Comparison of ENCODE assay signal across 1 cellular context in genomic region chr20:62302341-62303048, GRCh38.
TF ChIP-seq lines count a peak whose summit lies in the region.

ADRM1 (plus strand) TSS chr20:62302997; CDS start chr20:62303569, 572 bp downstream.

TF ChIP-seq in K562, 482 proteins besides CTCF, POLR2A, EP300 and RAD21 (continued from another document and continues in another):
- peak in 2 of 3 experiments; percentile 73 to 78; a peak in 5 of 6 replicates for TF ChIP-seq ZBTB11 (CRISPR knock-in tag; IDR thresholded peaks at IDR 0.05)
- no peak for TF ChIP-seq CBFB (CRISPR knock-in tag; IDR thresholded peaks at IDR 0.05)
- TF ChIP-seq ZNF583 (CRISPR knock-in tag; IDR thresholded peaks at IDR 0.05): no peak
- TF ChIP-seq FOS (IDR thresholded peaks at IDR 0.05; ENCODE audit: extremely low read depth, insufficient read length): peak; percentile 88
- TF ChIP-seq ZNF431 (CRISPR knock-in tag; IDR thresholded peaks at IDR 0.05): no peak
- peak; percentile 51; the same call in 1 of the 2 replicates for TF ChIP-seq ELF2 (CRISPR knock-in tag; IDR thresholded peaks at IDR 0.05)
- no peak for TF ChIP-seq ZFP36 (IDR thresholded peaks at IDR 0.05; ENCODE audit: low read depth, low read length, partially characterized antibody)
- TF ChIP-seq, protein P1, sequence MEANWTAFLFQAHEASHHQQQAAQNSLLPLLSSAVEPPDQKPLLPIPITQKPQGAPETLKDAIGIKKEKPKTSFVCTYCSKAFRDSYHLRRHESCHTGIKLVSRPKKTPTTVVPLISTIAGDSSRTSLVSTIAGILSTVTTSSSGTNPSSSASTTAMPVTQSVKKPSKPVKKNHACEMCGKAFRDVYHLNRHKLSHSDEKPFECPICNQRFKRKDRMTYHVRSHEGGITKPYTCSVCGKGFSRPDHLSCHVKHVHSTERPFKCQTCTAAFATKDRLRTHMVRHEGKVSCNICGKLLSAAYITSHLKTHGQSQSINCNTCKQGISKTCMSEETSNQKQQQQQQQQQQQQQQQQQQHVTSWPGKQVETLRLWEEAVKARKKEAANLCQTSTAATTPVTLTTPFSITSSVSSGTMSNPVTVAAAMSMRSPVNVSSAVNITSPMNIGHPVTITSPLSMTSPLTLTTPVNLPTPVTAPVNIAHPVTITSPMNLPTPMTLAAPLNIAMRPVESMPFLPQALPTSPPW (CRISPR knock-in tag; IDR thresholded peaks at IDR 0.05): peak; percentile 78
- 0 out of 2 replicates have a peak, but pooled peaks have one; percentile 52 for TF ChIP-seq TCF7 (IDR thresholded peaks at IDR 0.05; ENCODE audit: borderline replicate concordance)
- TF ChIP-seq ARID3A (IDR thresholded peaks at IDR 0.05; ENCODE audit: borderline replicate concordance, low read depth, low read length): no peak
- 0 out of 2 replicates have a peak, but pooled peaks have one; percentile 41 for TF ChIP-seq FOSL1 (tag; conservative IDR thresholded peaks at IDR 0.05)
- TF ChIP-seq HLTF (IDR thresholded peaks at IDR 0.05): peak; percentile 14; the same call in 1 of the 2 replicates
- TF ChIP-seq TEAD1 (CRISPR knock-in tag; IDR thresholded peaks at IDR 0.05): no peak
- TF ChIP-seq, protein P2, sequence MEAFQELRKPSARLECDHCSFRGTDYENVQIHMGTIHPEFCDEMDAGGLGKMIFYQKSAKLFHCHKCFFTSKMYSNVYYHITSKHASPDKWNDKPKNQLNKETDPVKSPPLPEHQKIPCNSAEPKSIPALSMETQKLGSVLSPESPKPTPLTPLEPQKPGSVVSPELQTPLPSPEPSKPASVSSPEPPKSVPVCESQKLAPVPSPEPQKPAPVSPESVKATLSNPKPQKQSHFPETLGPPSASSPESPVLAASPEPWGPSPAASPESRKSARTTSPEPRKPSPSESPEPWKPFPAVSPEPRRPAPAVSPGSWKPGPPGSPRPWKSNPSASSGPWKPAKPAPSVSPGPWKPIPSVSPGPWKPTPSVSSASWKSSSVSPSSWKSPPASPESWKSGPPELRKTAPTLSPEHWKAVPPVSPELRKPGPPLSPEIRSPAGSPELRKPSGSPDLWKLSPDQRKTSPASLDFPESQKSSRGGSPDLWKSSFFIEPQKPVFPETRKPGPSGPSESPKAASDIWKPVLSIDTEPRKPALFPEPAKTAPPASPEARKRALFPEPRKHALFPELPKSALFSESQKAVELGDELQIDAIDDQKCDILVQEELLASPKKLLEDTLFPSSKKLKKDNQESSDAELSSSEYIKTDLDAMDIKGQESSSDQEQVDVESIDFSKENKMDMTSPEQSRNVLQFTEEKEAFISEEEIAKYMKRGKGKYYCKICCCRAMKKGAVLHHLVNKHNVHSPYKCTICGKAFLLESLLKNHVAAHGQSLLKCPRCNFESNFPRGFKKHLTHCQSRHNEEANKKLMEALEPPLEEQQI (IDR thresholded peaks at IDR 0.05): no peak
- no peak for TF ChIP-seq FOXJ3 (CRISPR knock-in tag; IDR thresholded peaks at IDR 0.05)
- TF ChIP-seq FOXJ2 (tag; IDR thresholded peaks at IDR 0.05): no peak
- no peak for TF ChIP-seq ZNF253 (CRISPR knock-in tag; conservative IDR thresholded peaks at IDR 0.05)
- TF ChIP-seq NFE2 (IDR thresholded peaks at IDR 0.05; ENCODE audit: low read depth): peak; percentile 99
- no peak for TF ChIP-seq ZFPM2 (CRISPR knock-in tag; IDR thresholded peaks at IDR 0.05)
- TF ChIP-seq GABPB1 (CRISPR knock-in tag; IDR thresholded peaks at IDR 0.05): peak; percentile 93
- TF ChIP-seq HNRNPL (IDR thresholded peaks at IDR 0.05; ENCODE audit: low read depth, low read length): peak; percentile 62; the same call in 1 of the 2 replicates
- no peak for TF ChIP-seq SPI1 (IDR thresholded peaks at IDR 0.05; ENCODE audit: borderline replicate concordance, low read depth, low read length)
- TF ChIP-seq E2F5 (CRISPR knock-in tag; IDR thresholded peaks at IDR 0.05): no peak
- peak; percentile 85; the same call in 1 of the 2 replicates for TF ChIP-seq XRCC5 (IDR thresholded peaks at IDR 0.05; ENCODE audit: low read depth, low read length)
- no peak for TF ChIP-seq NR2F6 (CRISPR knock-in tag; IDR thresholded peaks at IDR 0.05)
- no peak for TF ChIP-seq ZNF311 (CRISPR knock-in tag; IDR thresholded peaks at IDR 0.05)
- TF ChIP-seq PHF20 (IDR thresholded peaks at IDR 0.05; ENCODE audit: partially characterized antibody): peak; percentile 68
- TF ChIP-seq POLR3A (IDR thresholded peaks at IDR 0.05; ENCODE audit: borderline replicate concordance, extremely low read depth, insufficient read depth, insufficient read length): no peak
- no peak for TF ChIP-seq DNMT1 (IDR thresholded peaks at IDR 0.05)
- no peak for TF ChIP-seq HDAC6 (IDR thresholded peaks at IDR 0.05; ENCODE audit: low read depth, low read length)
- TF ChIP-seq CCNT2 (IDR thresholded peaks at IDR 0.05; ENCODE audit: borderline replicate concordance, extremely low read depth, insufficient read length, low read depth, low read length): peak; percentile 87
- TF ChIP-seq ARID3B (CRISPR knock-in tag; IDR thresholded peaks at IDR 0.05; ENCODE audit: borderline replicate concordance): no peak
- TF ChIP-seq, protein P3, sequence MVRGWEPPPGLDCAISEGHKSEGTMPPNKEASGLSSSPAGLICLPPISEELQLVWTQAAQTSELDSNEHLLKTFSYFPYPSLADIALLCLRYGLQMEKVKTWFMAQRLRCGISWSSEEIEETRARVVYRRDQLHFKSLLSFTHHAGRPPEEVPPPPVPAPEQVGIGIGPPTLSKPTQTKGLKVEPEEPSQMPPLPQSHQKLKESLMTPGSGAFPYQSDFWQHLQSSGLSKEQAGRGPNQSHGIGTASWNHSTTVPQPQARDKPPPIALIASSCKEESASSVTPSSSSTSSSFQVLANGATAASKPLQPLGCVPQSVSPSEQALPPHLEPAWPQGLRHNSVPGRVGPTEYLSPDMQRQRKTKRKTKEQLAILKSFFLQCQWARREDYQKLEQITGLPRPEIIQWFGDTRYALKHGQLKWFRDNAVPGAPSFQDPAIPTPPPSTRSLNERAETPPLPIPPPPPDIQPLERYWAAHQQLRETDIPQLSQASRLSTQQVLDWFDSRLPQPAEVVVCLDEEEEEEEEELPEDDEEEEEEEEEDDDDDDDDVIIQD (CRISPR knock-in tag; IDR thresholded peaks at IDR 0.05): no peak
- TF ChIP-seq GABPA (tag; conservative IDR thresholded peaks at IDR 0.05; ENCODE audit: low read depth): peak; percentile 99
- TF ChIP-seq HMGN3 (IDR thresholded peaks at IDR 0.05; ENCODE audit: borderline replicate concordance, extremely low read depth, insufficient read length, low read depth, low read length): peak; percentile 71
- peak; percentile 63 for TF ChIP-seq FUS (optimal IDR thresholded peaks at IDR 0.05; ENCODE audit: low read depth, low read length)
- peak; percentile 93 for TF ChIP-seq CTBP1 (IDR thresholded peaks at IDR 0.05; ENCODE audit: borderline replicate concordance)
- no peak for TF ChIP-seq ZNF324 (CRISPR knock-in tag; IDR thresholded peaks at IDR 0.05)
- TF ChIP-seq, protein P4, sequence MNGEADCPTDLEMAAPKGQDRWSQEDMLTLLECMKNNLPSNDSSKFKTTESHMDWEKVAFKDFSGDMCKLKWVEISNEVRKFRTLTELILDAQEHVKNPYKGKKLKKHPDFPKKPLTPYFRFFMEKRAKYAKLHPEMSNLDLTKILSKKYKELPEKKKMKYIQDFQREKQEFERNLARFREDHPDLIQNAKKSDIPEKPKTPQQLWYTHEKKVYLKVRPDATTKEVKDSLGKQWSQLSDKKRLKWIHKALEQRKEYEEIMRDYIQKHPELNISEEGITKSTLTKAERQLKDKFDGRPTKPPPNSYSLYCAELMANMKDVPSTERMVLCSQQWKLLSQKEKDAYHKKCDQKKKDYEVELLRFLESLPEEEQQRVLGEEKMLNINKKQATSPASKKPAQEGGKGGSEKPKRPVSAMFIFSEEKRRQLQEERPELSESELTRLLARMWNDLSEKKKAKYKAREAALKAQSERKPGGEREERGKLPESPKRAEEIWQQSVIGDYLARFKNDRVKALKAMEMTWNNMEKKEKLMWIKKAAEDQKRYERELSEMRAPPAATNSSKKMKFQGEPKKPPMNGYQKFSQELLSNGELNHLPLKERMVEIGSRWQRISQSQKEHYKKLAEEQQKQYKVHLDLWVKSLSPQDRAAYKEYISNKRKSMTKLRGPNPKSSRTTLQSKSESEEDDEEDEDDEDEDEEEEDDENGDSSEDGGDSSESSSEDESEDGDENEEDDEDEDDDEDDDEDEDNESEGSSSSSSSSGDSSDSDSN (IDR thresholded peaks at IDR 0.05; ENCODE audit: borderline replicate concordance in 1 of 2, low read depth in 2 of 2, low read length in 2 of 2): peak in 1 of 2 experiments; percentile 27; a peak in 1 of 4 replicates
- peak; percentile 46; the same call in 1 of the 2 replicates for TF ChIP-seq PHF21A (IDR thresholded peaks at IDR 0.05; ENCODE audit: borderline replicate concordance, low read depth)
- no peak for TF ChIP-seq ZNF511 (CRISPR knock-in tag; IDR thresholded peaks at IDR 0.05)
- TF ChIP-seq, protein P5, sequence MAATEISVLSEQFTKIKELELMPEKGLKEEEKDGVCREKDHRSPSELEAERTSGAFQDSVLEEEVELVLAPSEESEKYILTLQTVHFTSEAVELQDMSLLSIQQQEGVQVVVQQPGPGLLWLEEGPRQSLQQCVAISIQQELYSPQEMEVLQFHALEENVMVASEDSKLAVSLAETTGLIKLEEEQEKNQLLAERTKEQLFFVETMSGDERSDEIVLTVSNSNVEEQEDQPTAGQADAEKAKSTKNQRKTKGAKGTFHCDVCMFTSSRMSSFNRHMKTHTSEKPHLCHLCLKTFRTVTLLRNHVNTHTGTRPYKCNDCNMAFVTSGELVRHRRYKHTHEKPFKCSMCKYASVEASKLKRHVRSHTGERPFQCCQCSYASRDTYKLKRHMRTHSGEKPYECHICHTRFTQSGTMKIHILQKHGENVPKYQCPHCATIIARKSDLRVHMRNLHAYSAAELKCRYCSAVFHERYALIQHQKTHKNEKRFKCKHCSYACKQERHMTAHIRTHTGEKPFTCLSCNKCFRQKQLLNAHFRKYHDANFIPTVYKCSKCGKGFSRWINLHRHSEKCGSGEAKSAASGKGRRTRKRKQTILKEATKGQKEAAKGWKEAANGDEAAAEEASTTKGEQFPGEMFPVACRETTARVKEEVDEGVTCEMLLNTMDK (IDR thresholded peaks at IDR 0.05; ENCODE audit: borderline replicate concordance, insufficient read depth, low read depth, low read length, poor library complexity, severe bottlenecking): peak; percentile 93
- TF ChIP-seq ZNF217 (CRISPR knock-in tag; IDR thresholded peaks at IDR 0.05): no peak
- TF ChIP-seq KDM4B (IDR thresholded peaks at IDR 0.05; ENCODE audit: borderline replicate concordance in 2 of 2, low read depth in 1 of 2): no peak
- TF ChIP-seq RBFOX2 (IDR thresholded peaks at IDR 0.05; ENCODE audit: low read depth, low read length): peak; percentile 87
- peak; percentile 49; the same call in 1 of the 2 replicates for TF ChIP-seq SOX6 (IDR thresholded peaks at IDR 0.05)
- peak; percentile 88 for TF ChIP-seq EP400 (IDR thresholded peaks at IDR 0.05)
- peak; percentile 71 for TF ChIP-seq NFYB (IDR thresholded peaks at IDR 0.05; ENCODE audit: extremely low read depth, insufficient read length)
